Comparison of ENCODE assay signal across 1 cellular context in genomic region chr9:114484854-114485443, GRCh38.
TF ChIP-seq lines count a peak whose summit lies in the region.

No MANE protein-coding gene starts in this region.

TF ChIP-seq in K562, 482 proteins besides CTCF, POLR2A, EP300 and RAD21 (continued from another document):
- TF ChIP-seq PKNOX1 (IDR thresholded peaks at IDR 0.05): no peak
- TF ChIP-seq RCOR1 (IDR thresholded peaks at IDR 0.05; ENCODE audit: borderline replicate concordance in 1 of 2, low read depth in 2 of 2, low read length in 2 of 2): peak in 1 of 2 experiments; percentile 42; a peak in 1 of 4 replicates
- TF ChIP-seq, protein P1, sequence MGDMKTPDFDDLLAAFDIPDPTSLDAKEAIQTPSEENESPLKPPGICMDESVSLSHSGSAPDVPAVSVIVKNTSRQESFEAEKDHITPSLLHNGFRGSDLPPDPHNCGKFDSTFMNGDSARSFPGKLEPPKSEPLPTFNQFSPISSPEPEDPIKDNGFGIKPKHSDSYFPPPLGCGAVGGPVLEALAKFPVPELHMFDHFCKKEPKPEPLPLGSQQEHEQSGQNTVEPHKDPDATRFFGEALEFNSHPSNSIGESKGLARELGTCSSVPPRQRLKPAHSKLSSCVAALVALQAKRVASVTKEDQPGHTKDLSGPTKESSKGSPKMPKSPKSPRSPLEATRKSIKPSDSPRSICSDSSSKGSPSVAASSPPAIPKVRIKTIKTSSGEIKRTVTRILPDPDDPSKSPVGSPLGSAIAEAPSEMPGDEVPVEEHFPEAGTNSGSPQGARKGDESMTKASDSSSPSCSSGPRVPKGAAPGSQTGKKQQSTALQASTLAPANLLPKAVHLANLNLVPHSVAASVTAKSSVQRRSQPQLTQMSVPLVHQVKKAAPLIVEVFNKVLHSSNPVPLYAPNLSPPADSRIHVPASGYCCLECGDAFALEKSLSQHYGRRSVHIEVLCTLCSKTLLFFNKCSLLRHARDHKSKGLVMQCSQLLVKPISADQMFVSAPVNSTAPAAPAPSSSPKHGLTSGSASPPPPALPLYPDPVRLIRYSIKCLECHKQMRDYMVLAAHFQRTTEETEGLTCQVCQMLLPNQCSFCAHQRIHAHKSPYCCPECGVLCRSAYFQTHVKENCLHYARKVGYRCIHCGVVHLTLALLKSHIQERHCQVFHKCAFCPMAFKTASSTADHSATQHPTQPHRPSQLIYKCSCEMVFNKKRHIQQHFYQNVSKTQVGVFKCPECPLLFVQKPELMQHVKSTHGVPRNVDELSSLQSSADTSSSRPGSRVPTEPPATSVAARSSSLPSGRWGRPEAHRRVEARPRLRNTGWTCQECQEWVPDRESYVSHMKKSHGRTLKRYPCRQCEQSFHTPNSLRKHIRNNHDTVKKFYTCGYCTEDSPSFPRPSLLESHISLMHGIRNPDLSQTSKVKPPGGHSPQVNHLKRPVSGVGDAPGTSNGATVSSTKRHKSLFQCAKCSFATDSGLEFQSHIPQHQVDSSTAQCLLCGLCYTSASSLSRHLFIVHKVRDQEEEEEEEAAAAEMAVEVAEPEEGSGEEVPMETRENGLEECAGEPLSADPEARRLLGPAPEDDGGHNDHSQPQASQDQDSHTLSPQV (IDR thresholded peaks at IDR 0.05): peak; percentile 84; the same call in 1 of the 2 replicates
- 0 out of 2 replicates have a peak, but pooled peaks have one; percentile 37 for TF ChIP-seq ZNF644 (tag; IDR thresholded peaks at IDR 0.05; ENCODE audit: low read depth)
- peak; percentile 22; the same call in 1 of the 2 replicates for TF ChIP-seq DMBX1 (CRISPR knock-in tag; IDR thresholded peaks at IDR 0.05; ENCODE audit: borderline replicate concordance)
- peak; percentile 70 for TF ChIP-seq EP400 (IDR thresholded peaks at IDR 0.05)
- no peak for TF ChIP-seq ZNF511 (CRISPR knock-in tag; IDR thresholded peaks at IDR 0.05)
- TF ChIP-seq FOXA3 (CRISPR knock-in tag; conservative IDR thresholded peaks at IDR 0.05 in 1 of 2, IDR thresholded peaks at IDR 0.05 in 1 of 2): 0 out of 4 replicates have a peak, but pooled peaks of 1 of the 2 experiments have one; percentile 13
- TF ChIP-seq, protein P2, sequence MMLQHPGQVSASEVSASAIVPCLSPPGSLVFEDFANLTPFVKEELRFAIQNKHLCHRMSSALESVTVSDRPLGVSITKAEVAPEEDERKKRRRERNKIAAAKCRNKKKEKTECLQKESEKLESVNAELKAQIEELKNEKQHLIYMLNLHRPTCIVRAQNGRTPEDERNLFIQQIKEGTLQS (IDR thresholded peaks at IDR 0.05): peak; percentile 98
- TF ChIP-seq, protein P2 (CRISPR knock-in tag; conservative IDR thresholded peaks at IDR 0.05): peak; percentile 86; the same call in 1 of the 2 replicates
- TF ChIP-seq CEBPG (CRISPR knock-in tag; IDR thresholded peaks at IDR 0.05): peak; percentile 55; the same call in 1 of the 2 replicates
- TF ChIP-seq CEBPG (tag; conservative IDR thresholded peaks at IDR 0.05 in 1 of 2, IDR thresholded peaks at IDR 0.05 in 1 of 2): no peak
- 0 out of 2 replicates have a peak, but pooled peaks have one; percentile 44 for TF ChIP-seq SP1 (CRISPR knock-in tag; IDR thresholded peaks at IDR 0.05)
